23 cellular contexts compared by ENCODE assay signal in genomic region chr9:132755096-132755495, GRCh38.
"Had no signal": no experiment of that assay in that cellular context is flagged by ENCODE, and none has a peak within 500 bp of the region (broad histone marks: within the 10 kb centered on the region; RNA-seq: fewer than 3 reads in every experiment).

No MANE protein-coding gene starts in this region.

- H3K4me3 Mint-ChIP-seq: activated CD4-positive, alpha-beta T cell treated with anti-CD3 and anti-CD28 coated beads for 36 hours; activated naive CD4-positive, alpha-beta T cell treated with anti-CD3 and anti-CD28 coated beads, Interleukin-2, amount 10 ng/mL, durations not matched to agents 7 days and 5 days; activated T-cell treated with anti-CD3 and anti-CD28 coated beads, Interleukin-2, amount 50 U/mL, for 72 hours; immature natural killer cell; memory B cell; nephron progenitor cell; T-helper 1 cell treated with Interleukin-12 subunit alpha and Interleukin-12 subunit beta and Interleukin-4 antibody, amounts not matched to agents 30 μg/mL and 1 μg/mL, for 36 hours; WTC11 had no signal

- H3K36me3 Mint-ChIP-seq: activated naive CD4-positive, alpha-beta T cell treated with anti-CD3 and anti-CD28 coated beads, Interleukin-2, amount 10 ng/mL, durations not matched to agents 7 days and 5 days; immature natural killer cell; memory B cell; WTC11 had no signal

- ATAC-seq: activated CD4-positive, alpha-beta T cell treated with anti-CD3 and anti-CD28 coated beads for 36 hours; activated T-cell treated with anti-CD3 and anti-CD28 coated beads, Interleukin-2, amount 50 U/mL, for 72 hours; foreskin keratinocyte; mucosa of descending colon; WTC11 had no signal

- H3K4me1 ChIP-seq: foreskin keratinocyte, testis had no signal

- H3K4me1 Mint-ChIP-seq: activated CD4-positive, alpha-beta T cell treated with anti-CD3 and anti-CD28 coated beads for 36 hours; activated naive CD4-positive, alpha-beta T cell treated with anti-CD3 and anti-CD28 coated beads, Interleukin-2, amount 10 ng/mL, durations not matched to agents 7 days and 5 days; immature natural killer cell; memory B cell had no signal

- H3K27me3 ChIP-seq: testis, upper lobe of left lung had no signal

- H3K27ac ChIP-seq: foreskin keratinocyte, testis had no signal

- H3K27ac Mint-ChIP-seq: activated CD4-positive, alpha-beta T cell treated with anti-CD3 and anti-CD28 coated beads for 36 hours; activated naive CD4-positive, alpha-beta T cell treated with anti-CD3 and anti-CD28 coated beads, Interleukin-2, amount 10 ng/mL, durations not matched to agents 7 days and 5 days; activated T-cell treated with anti-CD3 and anti-CD28 coated beads, Interleukin-2, amount 50 U/mL, for 72 hours; immature natural killer cell; memory B cell; nephron progenitor cell; progenitor cell of endocrine pancreas; T-helper 1 cell treated with Interleukin-12 subunit alpha and Interleukin-12 subunit beta and Interleukin-4 antibody, amounts not matched to agents 30 μg/mL and 1 μg/mL, for 36 hours; WTC11 had no signal

- H3K9me3 Mint-ChIP-seq: activated naive CD4-positive, alpha-beta T cell treated with anti-CD3 and anti-CD28 coated beads, Interleukin-2, amount 10 ng/mL, durations not matched to agents 7 days and 5 days; activated T-cell treated with anti-CD3 and anti-CD28 coated beads, Interleukin-2, amount 50 U/mL, for 72 hours; immature natural killer cell; memory B cell; nephron progenitor cell; T-helper 1 cell treated with Interleukin-12 subunit alpha and Interleukin-12 subunit beta and Interleukin-4 antibody, amounts not matched to agents 30 μg/mL and 1 μg/mL, for 36 hours; WTC11 had no signal

- H3K36me3 ChIP-seq: upper lobe of left lung had no signal

- DNase-seq: activated CD4-positive, alpha-beta T cell treated with anti-CD3 and anti-CD28 coated beads for 36 hours; activated CD4-positive, alpha-beta T cell treated with anti-CD3 and anti-CD28 coated beads, Interleukin-2, amount 50 U/mL, for 4 hours; activated effector memory CD4-positive, alpha-beta T cell treated with Interleukin-2 at 50 U/mL for 16 hours; activated naive CD4-positive, alpha-beta T cell treated with anti-CD3 and anti-CD28 coated beads, Interleukin-2, amount 10 ng/mL, durations not matched to agents 7 days and 5 days; activated T-cell treated with anti-CD3 and anti-CD28 coated beads, Interleukin-2, amount 50 U/mL, for 72 hours; amygdala; dermis blood vessel endothelial cell; effector CD8-positive, alpha-beta T cell; foreskin keratinocyte; immature natural killer cell; mucosa of descending colon; nephron progenitor cell; occipital lobe; retina; stimulated activated CD4-positive, alpha-beta T cell treated with anti-CD3 and anti-CD28 coated beads, Interleukin-4, amount 100 ng/mL, for 1 hour; stimulated activated naive CD4-positive, alpha-beta T cell; T1000; testis; upper lobe of left lung had no signal

- H3K4me3 ChIP-seq: mucosa of descending colon, testis, upper lobe of left lung had no signal

- H3K9me3 ChIP-seq: mucosa of descending colon, testis, upper lobe of left lung had no signal
